In genomic region chr12:132624910-132625630, GRCh38 we compare ENCODE assay signal across 2 cellular contexts.
A peak's percentile ranks its signal among the peaks of the same experiment; 100 is the strongest.
TF ChIP-seq lines count a peak whose summit lies in the region.

No MANE protein-coding gene starts in this region.

TF ChIP-seq in HEK293, 187 proteins besides CTCF, POLR2A, EP300 and RAD21 (continued from another document and continues in another):
- TF ChIP-seq, protein P1, sequence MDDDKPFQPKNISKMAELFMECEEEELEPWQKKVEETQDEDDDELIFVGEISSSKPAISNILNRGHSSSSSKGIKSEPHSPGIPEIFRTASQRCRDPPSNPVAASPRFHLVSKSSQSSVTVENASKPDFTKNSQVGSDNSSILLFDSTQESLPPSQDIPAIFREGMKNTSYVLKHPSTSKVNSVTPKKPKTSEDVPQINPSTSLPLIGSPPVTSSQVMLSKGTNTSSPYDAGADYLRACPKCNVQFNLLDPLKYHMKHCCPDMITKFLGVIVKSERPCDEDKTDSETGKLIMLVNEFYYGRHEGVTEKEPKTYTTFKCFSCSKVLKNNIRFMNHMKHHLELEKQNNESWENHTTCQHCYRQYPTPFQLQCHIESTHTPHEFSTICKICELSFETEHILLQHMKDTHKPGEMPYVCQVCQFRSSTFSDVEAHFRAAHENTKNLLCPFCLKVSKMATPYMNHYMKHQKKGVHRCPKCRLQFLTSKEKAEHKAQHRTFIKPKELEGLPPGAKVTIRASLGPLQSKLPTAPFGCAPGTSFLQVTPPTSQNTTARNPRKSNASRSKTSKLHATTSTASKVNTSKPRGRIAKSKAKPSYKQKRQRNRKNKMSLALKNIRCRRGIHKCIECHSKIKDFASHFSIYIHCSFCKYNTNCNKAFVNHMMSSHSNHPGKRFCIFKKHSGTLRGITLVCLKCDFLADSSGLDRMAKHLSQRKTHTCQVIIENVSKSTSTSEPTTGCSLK (tag by site-specific recombination; IDR thresholded peaks at IDR 0.05) = no peak
- TF ChIP-seq, protein P2, sequence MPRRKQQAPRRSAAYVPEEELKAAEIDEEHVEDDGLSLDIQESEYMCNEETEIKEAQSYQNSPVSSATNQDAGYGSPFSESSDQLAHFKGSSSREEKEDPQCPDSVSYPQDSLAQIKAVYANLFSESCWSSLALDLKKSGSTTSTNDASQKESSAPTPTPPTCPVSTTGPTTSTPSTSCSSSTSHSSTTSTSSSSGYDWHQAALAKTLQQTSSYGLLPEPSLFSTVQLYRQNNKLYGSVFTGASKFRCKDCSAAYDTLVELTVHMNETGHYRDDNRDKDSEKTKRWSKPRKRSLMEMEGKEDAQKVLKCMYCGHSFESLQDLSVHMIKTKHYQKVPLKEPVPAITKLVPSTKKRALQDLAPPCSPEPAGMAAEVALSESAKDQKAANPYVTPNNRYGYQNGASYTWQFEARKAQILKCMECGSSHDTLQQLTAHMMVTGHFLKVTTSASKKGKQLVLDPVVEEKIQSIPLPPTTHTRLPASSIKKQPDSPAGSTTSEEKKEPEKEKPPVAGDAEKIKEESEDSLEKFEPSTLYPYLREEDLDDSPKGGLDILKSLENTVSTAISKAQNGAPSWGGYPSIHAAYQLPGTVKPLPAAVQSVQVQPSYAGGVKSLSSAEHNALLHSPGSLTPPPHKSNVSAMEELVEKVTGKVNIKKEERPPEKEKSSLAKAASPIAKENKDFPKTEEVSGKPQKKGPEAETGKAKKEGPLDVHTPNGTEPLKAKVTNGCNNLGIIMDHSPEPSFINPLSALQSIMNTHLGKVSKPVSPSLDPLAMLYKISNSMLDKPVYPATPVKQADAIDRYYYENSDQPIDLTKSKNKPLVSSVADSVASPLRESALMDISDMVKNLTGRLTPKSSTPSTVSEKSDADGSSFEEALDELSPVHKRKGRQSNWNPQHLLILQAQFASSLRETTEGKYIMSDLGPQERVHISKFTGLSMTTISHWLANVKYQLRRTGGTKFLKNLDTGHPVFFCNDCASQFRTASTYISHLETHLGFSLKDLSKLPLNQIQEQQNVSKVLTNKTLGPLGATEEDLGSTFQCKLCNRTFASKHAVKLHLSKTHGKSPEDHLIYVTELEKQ (tag by site-specific recombination; IDR thresholded peaks at IDR 0.05; ENCODE audit: borderline replicate concordance) = no peak
- TF ChIP-seq ZNF404 (tag by site-specific recombination; IDR thresholded peaks at IDR 0.05) = no peak
- no peak for TF ChIP-seq ZNF521 (tag by site-specific recombination; IDR thresholded peaks at IDR 0.05)
- TF ChIP-seq ZNF544 (tag by site-specific recombination; IDR thresholded peaks at IDR 0.05) = no peak
- TF ChIP-seq, protein P3, sequence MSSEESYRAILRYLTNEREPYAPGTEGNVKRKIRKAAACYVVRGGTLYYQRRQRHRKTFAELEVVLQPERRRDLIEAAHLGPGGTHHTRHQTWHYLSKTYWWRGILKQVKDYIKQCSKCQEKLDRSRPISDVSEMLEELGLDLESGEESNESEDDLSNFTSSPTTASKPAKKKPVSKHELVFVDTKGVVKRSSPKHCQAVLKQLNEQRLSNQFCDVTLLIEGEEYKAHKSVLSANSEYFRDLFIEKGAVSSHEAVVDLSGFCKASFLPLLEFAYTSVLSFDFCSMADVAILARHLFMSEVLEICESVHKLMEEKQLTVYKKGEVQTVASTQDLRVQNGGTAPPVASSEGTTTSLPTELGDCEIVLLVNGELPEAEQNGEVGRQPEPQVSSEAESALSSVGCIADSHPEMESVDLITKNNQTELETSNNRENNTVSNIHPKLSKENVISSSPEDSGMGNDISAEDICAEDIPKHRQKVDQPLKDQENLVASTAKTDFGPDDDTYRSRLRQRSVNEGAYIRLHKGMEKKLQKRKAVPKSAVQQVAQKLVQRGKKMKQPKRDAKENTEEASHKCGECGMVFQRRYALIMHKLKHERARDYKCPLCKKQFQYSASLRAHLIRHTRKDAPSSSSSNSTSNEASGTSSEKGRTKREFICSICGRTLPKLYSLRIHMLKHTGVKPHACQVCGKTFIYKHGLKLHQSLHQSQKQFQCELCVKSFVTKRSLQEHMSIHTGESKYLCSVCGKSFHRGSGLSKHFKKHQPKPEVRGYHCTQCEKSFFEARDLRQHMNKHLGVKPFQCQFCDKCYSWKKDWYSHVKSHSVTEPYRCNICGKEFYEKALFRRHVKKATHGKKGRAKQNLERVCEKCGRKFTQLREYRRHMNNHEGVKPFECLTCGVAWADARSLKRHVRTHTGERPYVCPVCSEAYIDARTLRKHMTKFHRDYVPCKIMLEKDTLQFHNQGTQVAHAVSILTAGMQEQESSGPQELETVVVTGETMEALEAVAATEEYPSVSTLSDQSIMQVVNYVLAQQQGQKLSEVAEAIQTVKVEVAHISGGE (tag by site-specific recombination; conservative IDR thresholded peaks at IDR 0.05; ENCODE audit: low read depth) = no peak
- no peak for TF ChIP-seq ZNF707 (tag by site-specific recombination; IDR thresholded peaks at IDR 0.05)
- TF ChIP-seq ZNF777 (tag by site-specific recombination; IDR thresholded peaks at IDR 0.05; ENCODE audit: borderline replicate concordance) = no peak
- no peak for TF ChIP-seq ZNF416 (tag by site-specific recombination; IDR thresholded peaks at IDR 0.05)
- TF ChIP-seq, protein P4, sequence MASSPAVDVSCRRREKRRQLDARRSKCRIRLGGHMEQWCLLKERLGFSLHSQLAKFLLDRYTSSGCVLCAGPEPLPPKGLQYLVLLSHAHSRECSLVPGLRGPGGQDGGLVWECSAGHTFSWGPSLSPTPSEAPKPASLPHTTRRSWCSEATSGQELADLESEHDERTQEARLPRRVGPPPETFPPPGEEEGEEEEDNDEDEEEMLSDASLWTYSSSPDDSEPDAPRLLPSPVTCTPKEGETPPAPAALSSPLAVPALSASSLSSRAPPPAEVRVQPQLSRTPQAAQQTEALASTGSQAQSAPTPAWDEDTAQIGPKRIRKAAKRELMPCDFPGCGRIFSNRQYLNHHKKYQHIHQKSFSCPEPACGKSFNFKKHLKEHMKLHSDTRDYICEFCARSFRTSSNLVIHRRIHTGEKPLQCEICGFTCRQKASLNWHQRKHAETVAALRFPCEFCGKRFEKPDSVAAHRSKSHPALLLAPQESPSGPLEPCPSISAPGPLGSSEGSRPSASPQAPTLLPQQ (tag by site-specific recombination; IDR thresholded peaks at IDR 0.05) = peak; percentile 82
- TF ChIP-seq GLIS2 (tag by site-specific recombination; IDR thresholded peaks at IDR 0.05) = no peak
- no peak for TF ChIP-seq HOXD13 (CRISPR knock-in tag; IDR thresholded peaks at IDR 0.05; ENCODE audit: borderline replicate concordance)
- TF ChIP-seq WT1 (tag by site-specific recombination; IDR thresholded peaks at IDR 0.05) = 0 out of 2 replicates have a peak, but pooled peaks have one; percentile 23
- TF ChIP-seq GFI1B (tag by site-specific recombination; IDR thresholded peaks at IDR 0.05) = no peak
- peak; percentile 21; the same call in 1 of the 2 replicates for TF ChIP-seq ZIC2 (tag by site-specific recombination; IDR thresholded peaks at IDR 0.05)
- no peak for TF ChIP-seq OVOL3 (tag by site-specific recombination; IDR thresholded peaks at IDR 0.05)
- peak; percentile 78 for TF ChIP-seq ZFP69B (tag by site-specific recombination; IDR thresholded peaks at IDR 0.05)
- no peak for TF ChIP-seq ZNF529 (tag by site-specific recombination; IDR thresholded peaks at IDR 0.05; ENCODE audit: insufficient replicate concordance)
- TF ChIP-seq YY1 (tag by site-specific recombination; IDR thresholded peaks at IDR 0.05) = no peak
- TF ChIP-seq ZNF366 (tag by site-specific recombination; conservative IDR thresholded peaks at IDR 0.05) = peak; percentile 43

TF ChIP-seq in H1, 55 proteins besides CTCF, POLR2A, EP300 and RAD21 (continued from another document):
- TF ChIP-seq RNF2 (IDR thresholded peaks at IDR 0.05; ENCODE audit: borderline replicate concordance, low read depth, low read length, missing control alignments, poor library complexity, severe bottlenecking) = no peak
- no peak for TF ChIP-seq SIRT6 (IDR thresholded peaks at IDR 0.05; ENCODE audit: low read length)
- no peak for TF ChIP-seq KDM1A (IDR thresholded peaks at IDR 0.05; ENCODE audit: borderline replicate concordance, low read length)
- no peak for TF ChIP-seq CBX5 (IDR thresholded peaks at IDR 0.05; ENCODE audit: low read depth, low read length)
- no peak for TF ChIP-seq RBBP5 (IDR thresholded peaks at IDR 0.05; ENCODE audit: borderline replicate concordance, low read depth, low read length)
- TF ChIP-seq SIN3A (conservative IDR thresholded peaks at IDR 0.05 in 1 of 2, IDR thresholded peaks at IDR 0.05 in 1 of 2; ENCODE audit: low read depth in 1 of 2, low read length in 2 of 2) = no peak
- TF ChIP-seq, protein P5, sequence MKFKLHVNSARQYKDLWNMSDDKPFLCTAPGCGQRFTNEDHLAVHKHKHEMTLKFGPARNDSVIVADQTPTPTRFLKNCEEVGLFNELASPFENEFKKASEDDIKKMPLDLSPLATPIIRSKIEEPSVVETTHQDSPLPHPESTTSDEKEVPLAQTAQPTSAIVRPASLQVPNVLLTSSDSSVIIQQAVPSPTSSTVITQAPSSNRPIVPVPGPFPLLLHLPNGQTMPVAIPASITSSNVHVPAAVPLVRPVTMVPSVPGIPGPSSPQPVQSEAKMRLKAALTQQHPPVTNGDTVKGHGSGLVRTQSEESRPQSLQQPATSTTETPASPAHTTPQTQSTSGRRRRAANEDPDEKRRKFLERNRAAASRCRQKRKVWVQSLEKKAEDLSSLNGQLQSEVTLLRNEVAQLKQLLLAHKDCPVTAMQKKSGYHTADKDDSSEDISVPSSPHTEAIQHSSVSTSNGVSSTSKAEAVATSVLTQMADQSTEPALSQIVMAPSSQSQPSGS (IDR thresholded peaks at IDR 0.05; ENCODE audit: low read length) = no peak
- no peak for TF ChIP-seq YY1 (IDR thresholded peaks at IDR 0.05; ENCODE audit: low read depth, low read length)
- TF ChIP-seq CBX8 (IDR thresholded peaks at IDR 0.05; ENCODE audit: borderline replicate concordance, low read depth, low read length) = no peak
- no peak for TF ChIP-seq SP2 (IDR thresholded peaks at IDR 0.05; ENCODE audit: low read length)
- TF ChIP-seq BACH1 (IDR thresholded peaks at IDR 0.05; ENCODE audit: low read length) = no peak
- no peak for TF ChIP-seq KDM5A (IDR thresholded peaks at IDR 0.05; ENCODE audit: low read length)
